In the genomic region with DNA sequence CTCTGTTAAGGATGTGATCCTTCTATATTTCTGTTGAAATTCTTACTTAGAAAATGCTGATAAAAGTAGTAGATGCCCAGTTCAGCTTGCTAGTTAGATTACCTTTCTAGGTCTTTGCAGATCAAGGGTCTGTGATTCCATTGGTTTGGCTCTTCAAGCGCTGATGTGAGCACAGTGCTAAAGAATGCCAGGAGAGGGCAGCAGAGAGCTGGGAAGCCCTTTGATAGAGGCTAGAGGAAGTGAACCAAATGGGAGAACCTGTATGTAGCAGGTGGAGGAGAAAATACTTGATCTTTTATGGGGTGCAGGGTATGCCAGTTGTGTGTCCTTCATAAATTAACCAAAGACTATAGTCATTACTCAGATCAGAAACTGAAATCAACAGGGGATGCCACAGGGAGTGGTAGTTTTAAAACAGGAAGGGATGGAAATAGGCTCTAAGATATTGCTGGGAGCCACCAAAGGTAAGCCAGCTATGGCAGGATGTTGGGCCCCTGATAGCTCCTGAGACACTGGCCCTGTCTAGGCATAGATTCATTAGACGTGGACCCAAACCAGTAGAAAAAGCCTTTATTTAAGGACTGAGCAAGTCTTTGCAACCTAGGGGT, we compare ENCODE assay signal across 8 cellular contexts.
A peak's percentile ranks its signal among the peaks of the same experiment; 100 is the strongest.
DNase-seq lines count a peak whose midpoint lies in the region; ATAC-seq lines count a peak whose summit lies in the region.

No MANE protein-coding gene starts in this region.

- H3K9me3 Mint-ChIP-seq in CD4-positive, alpha-beta memory T cell: no peaks in the 10 kb centered on the region

- H3K4me3 ChIP-seq in CD4-positive, alpha-beta memory T cell (ENCODE audit: low read length in 2 of 2): no peak overlapping the region

- H3K9me3 ChIP-seq in CD4-positive, alpha-beta memory T cell (ENCODE audit: control insufficient read depth in 1 of 2, low read length in 2 of 2): no peaks in the 10 kb centered on the region

- ATAC-seq in GM19324 (IDR thresholded peaks at IDR 0.05; ENCODE audit: low FRiP score, unreplicated experiment) (peak; percentile 84), HG03378 (IDR thresholded peaks at IDR 0.05; ENCODE audit: unreplicated experiment) (peak; percentile 94)

- no peaks in the 10 kb centered on the region for H3K4me1 ChIP-seq in CD4-positive, alpha-beta memory T cell (ENCODE audit: insufficient read depth, low read length)

- intact Hi-C loops in CD4-positive, alpha-beta memory T cell (cut with micrococcal nuclease): loop anchor here (5.0 kb wide), 1 partner anchor 605 kb away; no protein-coding TSS in a partner anchor

- H3K36me3 ChIP-seq in CD4-positive, alpha-beta memory T cell (ENCODE audit: insufficient read depth, low read length): no peaks in the 10 kb centered on the region

- CTCF ChIA-PET in CD4-positive, alpha-beta memory T cell (lab: Charles Lee; ENCODE audit: partially characterized antibody): interaction anchor here (0.8 to 2.7 kb wide), 8 partner anchors 8 to 1974 kb away, joined by 3 to 13 read pairs (median 4); no protein-coding TSS in a partner anchor

- H3K27me3 Mint-ChIP-seq in CD4-positive, alpha-beta memory T cell: no peaks in the 10 kb centered on the region

- H3K36me3 Mint-ChIP-seq in CD4-positive, alpha-beta memory T cell: no peaks in the 10 kb centered on the region

- no peaks in the 10 kb centered on the region for H3K27me3 ChIP-seq in CD4-positive, alpha-beta memory T cell (ENCODE audit: insufficient read depth, low read length)

- POLR2A ChIA-PET in CD4-positive, alpha-beta memory T cell (lab: Charles Lee; ENCODE audit: partially characterized antibody): no interaction called here

- no peak overlapping the region for H3K27ac ChIP-seq in CD4-positive, alpha-beta memory T cell (ENCODE audit: low read depth, low read length)

- H3K4me3 Mint-ChIP-seq in CD4-positive, alpha-beta memory T cell: no peak overlapping the region

- no peak overlapping the region for H3K27ac Mint-ChIP-seq in CD4-positive, alpha-beta memory T cell

- H3K4me1 Mint-ChIP-seq in CD4-positive, alpha-beta memory T cell: no peaks in the 10 kb centered on the region

- peak in 4 of 5 donors; percentile 22 to 35 (median 27) for DNase-seq in CD4-positive, alpha-beta memory T cell
- DNase-seq in NCI-H460 (ENCODE audit: extremely low read depth, low read depth) (peak; percentile 63), medulla oblongata (ENCODE audit: extremely low spot score) (peak; percentile 88)
- peak; percentile 75 for DNase-seq in activated CD4-positive, alpha-beta T cell treated with anti-CD3 and anti-CD28 coated beads for 48 hours
- peak; percentile 15 for DNase-seq in effector CD4-positive, alpha-beta T cell
- peak; percentile 73 for DNase-seq in stimulated activated CD8-positive, alpha-beta memory T cell treated with anti-CD3 and anti-CD28 coated beads, Interleukin-4, amount 100 ng/mL, for 48 hours

Comparison
In these comparisons a context has a peak if more than half of its experiments do, and no peak if none do; other contexts are left out.
1. DNase-seq: peak in every context shown above with its lines; median percentile 88 in medulla oblongata; 75 in activated CD4-positive, alpha-beta T cell treated with anti-CD3 and anti-CD28 coated beads for 48 hours; 73 in stimulated activated CD8-positive, alpha-beta memory T cell treated with anti-CD3 and anti-CD28 coated beads, Interleukin-4, amount 100 ng/mL, for 48 hours; 63 in NCI-H460; 27 in CD4-positive, alpha-beta memory T cell; 15 in effector CD4-positive, alpha-beta T cell.